28 cellular contexts compared by ENCODE assay signal in genomic region chr5:57527875-57528274, GRCh38.
"Had no signal": no experiment of that assay in that cellular context is flagged by ENCODE, and none has a peak within 500 bp of the region (broad histone marks: within the 10 kb centered on the region; RNA-seq: fewer than 3 reads in every experiment).

No MANE protein-coding gene starts in this region.

- DNase-seq: stimulated activated CD4-positive, alpha-beta T cell treated with anti-CD3 and anti-CD28 coated beads, Interleukin-2, amount 100 ng/mL, for 48 hours; stimulated activated CD4-positive, alpha-beta T cell treated with anti-CD3 and anti-CD28 coated beads, Interleukin-4, amount 100 ng/mL, for 1 hour; stimulated activated CD4-positive, alpha-beta T cell treated with anti-CD3 and anti-CD28 coated beads, Interleukin-4, amount 100 ng/mL, for 24 hours; stimulated activated CD4-positive, alpha-beta T cell treated with anti-CD3 and anti-CD28 coated beads, Interleukin-4, amount 100 ng/mL, for 4 hours; stimulated activated CD8-positive, alpha-beta memory T cell treated with anti-CD3 and anti-CD28 coated beads, Interleukin-4, amount 100 ng/mL, for 48 hours; stimulated activated naive B cell treated with anti-CD40 and anti-IgM and Interleukin-4, amounts not matched to agents 10 μg/mL and 1 μg/mL and 100 μg/mL, for 72 hours; stimulated activated naive CD4-positive, alpha-beta T cell; stimulated activated naive CD4-positive, alpha-beta T cell treated with Interleukin-2 at 50 U/mL for 16 hours; stimulated activated naive CD8-positive, alpha-beta T cell treated with anti-CD3 and anti-CD28 coated beads, Interleukin-15, amount 100 ng/mL, for 72 hours; stimulated activated naive CD8-positive, alpha-beta T cell treated with anti-CD3 and anti-CD28 coated beads, Interleukin-15, Interleukin-2, amounts not matched to agents 100 U/mL and 50 U/mL, for 24 hours; stomach; substantia nigra; testis; thyroid gland; tibial artery; transverse colon; trophoblast cell; upper lobe of left lung; upper lobe of right lung; uterus had no signal

- H3K9me3 ChIP-seq: stomach, suprapubic skin, testis, thoracic aorta, thyroid gland, tibial artery, tibial nerve, transverse colon, upper lobe of left lung, upper lobe of right lung, uterus, vagina had no signal

- H3K4me1 Mint-ChIP-seq: stimulated activated effector memory CD8-positive, alpha-beta T cell treated with anti-CD3 and anti-CD28 coated beads, Interleukin-12 subunit alpha, Interleukin-12 subunit beta, amount 100 ng/mL, for 72 hours; stimulated activated memory B cell treated with anti-CD40 and anti-IgM and Interleukin-4, amounts not matched to agents 10 μg/mL and 1 μg/mL and 100 μg/mL, for 72 hours; stimulated activated naive CD8-positive, alpha-beta T cell treated with anti-CD3 and anti-CD28 coated beads, Interleukin-15, amount 100 ng/mL, for 72 hours had no signal

- H3K4me1 ChIP-seq: suprapubic skin, testis, thyroid gland, tibial artery, transverse colon, upper lobe of left lung, upper lobe of right lung, uterus, vagina had no signal

- H3K27ac ChIP-seq: stomach, suprapubic skin, testis, thoracic aorta, thyroid gland, tibial artery, tibial nerve, transverse colon, upper lobe of left lung, upper lobe of right lung, uterus, vagina had no signal

- H3K9me3 Mint-ChIP-seq: stimulated activated memory B cell treated with anti-CD40 and anti-IgM and Interleukin-4, amounts not matched to agents 10 μg/mL and 1 μg/mL and 100 μg/mL, for 72 hours; stimulated activated naive CD8-positive, alpha-beta T cell treated with anti-CD3 and anti-CD28 coated beads, Interleukin-15, Interleukin-2, amounts not matched to agents 100 ng/mL and 50 ng/mL, for 24 hours had no signal

- H3K4me3 Mint-ChIP-seq: stimulated activated effector memory CD8-positive, alpha-beta T cell treated with anti-CD3 and anti-CD28 coated beads, Interleukin-12 subunit alpha, Interleukin-12 subunit beta, amount 100 ng/mL, for 72 hours; stimulated activated memory B cell treated with anti-CD40 and anti-IgM and Interleukin-4, amounts not matched to agents 10 μg/mL and 1 μg/mL and 100 μg/mL, for 72 hours; stimulated activated naive B cell treated with anti-CD40 and anti-IgM and Interleukin-4, amounts not matched to agents 10 μg/mL and 1 μg/mL and 100 μg/mL, for 72 hours; stimulated activated naive CD8-positive, alpha-beta T cell treated with anti-CD3 and anti-CD28 coated beads, Interleukin-15, amount 100 ng/mL, for 72 hours; stimulated activated naive CD8-positive, alpha-beta T cell treated with anti-CD3 and anti-CD28 coated beads, Interleukin-15, Interleukin-2, amounts not matched to agents 100 ng/mL and 50 ng/mL, for 24 hours; type B pancreatic cell had no signal

- H3K36me3 ChIP-seq: stomach, suprapubic skin, thoracic aorta, thyroid gland, tibial artery, tibial nerve, transverse colon, upper lobe of left lung, upper lobe of right lung, uterus, vagina had no signal

- H3K36me3 Mint-ChIP-seq: stimulated activated effector memory CD8-positive, alpha-beta T cell treated with anti-CD3 and anti-CD28 coated beads, Interleukin-12 subunit alpha, Interleukin-12 subunit beta, amount 100 ng/mL, for 72 hours; stimulated activated memory B cell treated with anti-CD40 and anti-IgM and Interleukin-4, amounts not matched to agents 10 μg/mL and 1 μg/mL and 100 μg/mL, for 72 hours; stimulated activated naive B cell treated with anti-CD40 and anti-IgM and Interleukin-4, amounts not matched to agents 10 μg/mL and 1 μg/mL and 100 μg/mL, for 72 hours had no signal

- H3K27me3 Mint-ChIP-seq: stimulated activated naive CD8-positive, alpha-beta T cell treated with anti-CD3 and anti-CD28 coated beads, Interleukin-15, amount 100 ng/mL, for 72 hours; type B pancreatic cell had no signal

- H3K27ac Mint-ChIP-seq: stimulated activated effector memory CD8-positive, alpha-beta T cell treated with anti-CD3 and anti-CD28 coated beads, Interleukin-12 subunit alpha, Interleukin-12 subunit beta, amount 100 ng/mL, for 72 hours; stimulated activated memory B cell treated with anti-CD40 and anti-IgM and Interleukin-4, amounts not matched to agents 10 μg/mL and 1 μg/mL and 100 μg/mL, for 72 hours; stimulated activated naive B cell treated with anti-CD40 and anti-IgM and Interleukin-4, amounts not matched to agents 10 μg/mL and 1 μg/mL and 100 μg/mL, for 72 hours; stimulated activated naive CD8-positive, alpha-beta T cell treated with anti-CD3 and anti-CD28 coated beads, Interleukin-15, Interleukin-2, amounts not matched to agents 100 ng/mL and 50 ng/mL, for 24 hours; type B pancreatic cell had no signal

- H3K4me3 ChIP-seq: stomach, suprapubic skin, testis, thoracic aorta, thyroid gland, tibial artery, tibial nerve, transverse colon, upper lobe of left lung, upper lobe of right lung, uterus, vagina had no signal
